ENCODE assay signal across 2 cellular contexts in genomic region chr19:13914777-13915176, GRCh38.
A peak's percentile ranks its signal among the peaks of the same experiment; 100 is the strongest.
TF ChIP-seq lines count a peak whose summit lies in the region.

No MANE protein-coding gene starts in this region.

TF ChIP-seq in liver, 16 proteins besides CTCF, POLR2A, EP300 and RAD21:
- TF ChIP-seq HNF4A (conservative IDR thresholded peaks at IDR 0.05) = peak; percentile 19 to 57
- TF ChIP-seq HNF4G (IDR thresholded peaks at IDR 0.05) = no peak
- no peak for TF ChIP-seq YY1 (IDR thresholded peaks at IDR 0.05)
- no peak for TF ChIP-seq TAF1 (conservative IDR thresholded peaks at IDR 0.05)
- peak in 1 of 2 donors; percentile 28 for TF ChIP-seq RXRA (IDR thresholded peaks at IDR 0.05)
- no peak for TF ChIP-seq ATF3 (IDR thresholded peaks at IDR 0.05)
- TF ChIP-seq GABPA (IDR thresholded peaks at IDR 0.05 in 1 of 2, conservative IDR thresholded peaks at IDR 0.05 in 1 of 2) = no peak
- no peak for TF ChIP-seq EGR1 (IDR thresholded peaks at IDR 0.05; ENCODE audit: low read depth in 2 of 2)
- TF ChIP-seq ZBTB33 (IDR thresholded peaks at IDR 0.05) = no peak
- TF ChIP-seq NR2F2 (IDR thresholded peaks at IDR 0.05) = no peak
- no peak for TF ChIP-seq JUND (IDR thresholded peaks at IDR 0.05)
- TF ChIP-seq MAX (IDR thresholded peaks at IDR 0.05) = no peak
- no peak for TF ChIP-seq REST (IDR thresholded peaks at IDR 0.05)
- no peak for TF ChIP-seq FOXA1 (IDR thresholded peaks at IDR 0.05)

TF ChIP-seq in HepG2, 621 proteins besides CTCF, POLR2A, EP300 and RAD21:
- no peak for TF ChIP-seq HOXA9 (CRISPR knock-in tag; IDR thresholded peaks at IDR 0.05; ENCODE audit: borderline replicate concordance)
